In the genomic region with DNA sequence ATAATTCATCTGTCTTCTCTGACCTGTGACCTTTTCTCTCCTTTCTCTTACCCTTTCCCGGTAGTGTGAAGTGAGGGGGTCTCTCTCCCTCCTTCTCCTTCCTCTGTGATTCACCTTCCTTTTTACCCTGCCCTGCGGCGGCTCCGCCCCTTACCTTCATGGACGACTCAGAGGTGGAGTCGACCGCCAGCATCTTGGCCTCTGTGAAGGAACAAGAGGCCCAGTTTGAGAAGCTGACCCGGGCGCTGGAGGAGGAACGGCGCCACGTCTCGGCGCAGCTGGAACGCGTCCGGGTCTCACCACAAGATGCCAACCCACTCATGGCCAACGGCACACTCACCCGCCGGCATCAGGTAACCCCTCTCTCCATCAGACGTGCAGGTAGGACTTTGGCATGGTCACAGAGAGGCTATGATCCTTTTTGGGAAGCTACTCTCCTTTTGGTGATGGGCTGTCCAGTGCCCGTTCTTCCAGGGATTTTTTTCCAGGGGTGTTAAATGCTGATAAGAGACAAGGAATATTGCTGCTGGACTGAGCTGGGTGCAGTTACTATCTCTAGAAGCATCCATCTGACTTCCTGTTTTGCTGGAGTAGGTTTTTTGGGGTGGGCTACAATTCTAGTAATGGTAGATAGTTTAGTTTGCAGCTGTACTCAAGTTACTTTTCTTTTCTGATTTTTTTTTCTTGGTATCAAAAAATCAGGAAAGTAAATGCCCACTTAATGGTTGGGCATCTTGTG, we compare ENCODE assay signal across 1 cellular context.
TF ChIP-seq lines count a peak whose summit lies in the region.

No MANE protein-coding gene starts in this region.

TF ChIP-seq in WTC11, 78 proteins besides CTCF, POLR2A, EP300 and RAD21 (continued from another document):
- no peak for TF ChIP-seq ZNF232 (CRISPR knock-in tag; IDR thresholded peaks at IDR 0.05)
- no peak for TF ChIP-seq HMGA2 (CRISPR knock-in tag; IDR thresholded peaks at IDR 0.05)
- no peak for TF ChIP-seq ZNF219 (CRISPR knock-in tag; IDR thresholded peaks at IDR 0.05; ENCODE audit: borderline replicate concordance)
- TF ChIP-seq, protein P1, sequence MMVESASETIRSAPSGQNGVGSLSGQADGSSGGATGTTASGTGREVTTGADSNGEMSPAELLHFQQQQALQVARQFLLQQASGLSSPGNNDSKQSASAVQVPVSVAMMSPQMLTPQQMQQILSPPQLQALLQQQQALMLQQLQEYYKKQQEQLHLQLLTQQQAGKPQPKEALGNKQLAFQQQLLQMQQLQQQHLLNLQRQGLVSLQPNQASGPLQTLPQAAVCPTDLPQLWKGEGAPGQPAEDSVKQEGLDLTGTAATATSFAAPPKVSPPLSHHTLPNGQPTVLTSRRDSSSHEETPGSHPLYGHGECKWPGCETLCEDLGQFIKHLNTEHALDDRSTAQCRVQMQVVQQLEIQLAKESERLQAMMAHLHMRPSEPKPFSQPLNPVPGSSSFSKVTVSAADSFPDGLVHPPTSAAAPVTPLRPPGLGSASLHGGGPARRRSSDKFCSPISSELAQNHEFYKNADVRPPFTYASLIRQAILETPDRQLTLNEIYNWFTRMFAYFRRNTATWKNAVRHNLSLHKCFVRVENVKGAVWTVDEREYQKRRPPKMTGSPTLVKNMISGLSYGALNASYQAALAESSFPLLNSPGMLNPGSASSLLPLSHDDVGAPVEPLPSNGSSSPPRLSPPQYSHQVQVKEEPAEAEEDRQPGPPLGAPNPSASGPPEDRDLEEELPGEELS (CRISPR knock-in tag; IDR thresholded peaks at IDR 0.05) = no peak
- TF ChIP-seq ESRRA (CRISPR knock-in tag; IDR thresholded peaks at IDR 0.05; ENCODE audit: borderline replicate concordance) = no peak
- no peak for TF ChIP-seq ETV6 (CRISPR knock-in tag; IDR thresholded peaks at IDR 0.05)
